In the genomic region with DNA sequence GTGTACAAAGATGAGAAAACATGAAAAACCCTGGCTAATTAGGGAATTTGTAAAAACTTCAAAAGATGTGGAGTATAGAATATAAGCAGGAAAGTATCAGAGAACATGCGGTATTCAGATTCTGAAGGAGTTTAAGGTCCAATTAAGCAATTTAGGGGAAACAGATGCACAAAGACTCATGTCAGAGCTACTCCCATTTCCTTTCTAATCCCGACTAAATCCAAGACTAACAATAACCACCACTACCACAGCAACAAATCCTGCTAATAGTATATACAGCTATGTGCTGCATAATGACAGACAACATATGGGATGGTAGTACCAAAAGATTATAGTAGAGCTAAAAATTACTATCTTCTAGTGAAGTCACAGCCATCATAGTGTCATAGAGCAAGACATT, we compare ENCODE assay signal across 24 cellular contexts.
DNase-seq lines count a peak whose midpoint lies in the region; ATAC-seq, FAIRE-seq and TF ChIP-seq lines count a peak whose summit lies in the region.
"Had no signal": no experiment of that assay in that cellular context is flagged by ENCODE, and none has a peak within 500 bp of the region (broad histone marks: within the 10 kb centered on the region; RNA-seq: fewer than 3 reads in every experiment).

No MANE protein-coding gene starts in this region.

- no peaks in the 10 kb centered on the region for H3K27me3 Mint-ChIP-seq in astrocyte (ENCODE audit: low read depth, unreplicated experiment)
- H3K27me3 Mint-ChIP-seq: B cell had no signal

- peaks cover 7% of the 10 kb centered on the region for H3K4me1 ChIP-seq in left ventricle myocardium inferior
- H3K4me1 ChIP-seq in astrocyte (ENCODE audit: insufficient read depth, low read length) = no peaks in the 10 kb centered on the region
- H3K4me1 ChIP-seq in keratinocyte (ENCODE audit: control insufficient read depth, extremely low read depth, insufficient read depth, low read length) = peaks cover 23% of the 10 kb centered on the region
- H3K4me1 ChIP-seq in trophoblast cell (ENCODE audit: control insufficient read depth in 1 of 2, insufficient read depth in 2 of 2, low read length in 2 of 2) = no peaks in the 10 kb centered on the region

- no peak overlapping the region for H3K23ac ChIP-seq in trophoblast cell (ENCODE audit: low read length)

- WGBS in trophoblast cell (ENCODE audit: extremely low coverage, insufficient coverage, insufficient read length) = no CpG with 5 or more reads among the region's 2 CpGs

- H4K20me1 ChIP-seq in astrocyte (ENCODE audit: insufficient read depth, low read length) = no peaks in the 10 kb centered on the region
- no peaks in the 10 kb centered on the region for H4K20me1 ChIP-seq in keratinocyte (ENCODE audit: control insufficient read depth, extremely low read depth, insufficient read depth, low read length)

- H3K79me2 ChIP-seq in astrocyte (ENCODE audit: insufficient read depth, low read length) = no peaks in the 10 kb centered on the region
- H3K79me2 ChIP-seq in keratinocyte (ENCODE audit: control insufficient read depth, insufficient read depth, low read length) = no peaks in the 10 kb centered on the region
- H3K79me2 ChIP-seq in trophoblast cell (ENCODE audit: control insufficient read depth, insufficient read depth, low read length, poor library complexity) = no peaks in the 10 kb centered on the region

- no peak overlapping the region for H4K12ac ChIP-seq in trophoblast cell (ENCODE audit: low read depth, low read length)

- H3K36me3 ChIP-seq in left ventricle myocardium inferior (no peaks in the 10 kb centered on the region), astrocyte (ENCODE audit: insufficient read depth, low read length) (no peaks in the 10 kb centered on the region), keratinocyte (ENCODE audit: control insufficient read depth in 2 of 2, extremely low read depth in 1 of 2, insufficient read depth in 2 of 2, low read length in 2 of 2) (no peaks in the 10 kb centered on the region), trophoblast cell (ENCODE audit: control insufficient read depth in 1 of 2, insufficient read depth in 2 of 2, low read length in 2 of 2) (no peaks in the 10 kb centered on the region)
- H3K36me3 ChIP-seq: SJSA1 had no signal

- no peak overlapping the region for H2BK5ac ChIP-seq in trophoblast cell (ENCODE audit: low read depth, low read length, poor library complexity)

- H4K8ac ChIP-seq in trophoblast cell (ENCODE audit: low read depth, low read length) = no peak overlapping the region

- no peak overlapping the region for H2BK12ac ChIP-seq in trophoblast cell (ENCODE audit: low read length)

- H3K36me3 Mint-ChIP-seq in astrocyte (ENCODE audit: low read depth, unreplicated experiment) = no peaks in the 10 kb centered on the region
- H3K36me3 Mint-ChIP-seq: CD14-positive monocyte had no signal

- no peak overlapping the region for H2AK5ac ChIP-seq in trophoblast cell (ENCODE audit: low read length)

- H3K4me2 ChIP-seq in astrocyte (ENCODE audit: low read length) (no peak overlapping the region), keratinocyte (ENCODE audit: control insufficient read depth, extremely low read depth, insufficient read depth, low read depth, low read length) (no peak overlapping the region), trophoblast cell (ENCODE audit: low read length) (no peak overlapping the region)

- H3K4me3 Mint-ChIP-seq in astrocyte (ENCODE audit: unreplicated experiment) = no peak overlapping the region
- H3K4me3 Mint-ChIP-seq: B cell, CD14-positive monocyte had no signal

- no peak overlapping the region for H3K14ac ChIP-seq in trophoblast cell (ENCODE audit: low read length)

- no peaks in the 10 kb centered on the region for H3K9me1 ChIP-seq in keratinocyte (ENCODE audit: control insufficient read depth, extremely low read depth, insufficient read depth, low read length)

- H3K27me3 ChIP-seq in left ventricle myocardium inferior (ENCODE audit: low read depth) (no peaks in the 10 kb centered on the region), astrocyte (ENCODE audit: insufficient read depth, low read length) (no peaks in the 10 kb centered on the region), keratinocyte (ENCODE audit: control insufficient read depth, extremely low read depth, insufficient read depth, low read length) (no peaks in the 10 kb centered on the region), trophoblast cell (ENCODE audit: insufficient read depth, low read length) (no peaks in the 10 kb centered on the region)
- H3K27me3 ChIP-seq: SJSA1 had no signal

- peaks cover under 1% of the 10 kb centered on the region for H3K9me3 ChIP-seq in left ventricle myocardium inferior (replicated peaks)
- no peaks in the 10 kb centered on the region for H3K9me3 ChIP-seq in astrocyte (ENCODE audit: insufficient read depth, low read depth, low read length)
- H3K9me3 ChIP-seq in keratinocyte (ENCODE audit: control insufficient read depth, low read depth, low read length) = no peaks in the 10 kb centered on the region
- no peaks in the 10 kb centered on the region for H3K9me3 ChIP-seq in trophoblast cell (ENCODE audit: insufficient read depth, low read depth, low read length)
- H3K9me3 ChIP-seq: SJSA1 had no signal

- no peak overlapping the region for H3K18ac ChIP-seq in trophoblast cell (ENCODE audit: low read length)

- TF ChIP-seq CTCF in left ventricle myocardium inferior (IDR thresholded peaks at IDR 0.05; ENCODE audit: borderline replicate concordance) (no peak), astrocyte (IDR thresholded peaks at IDR 0.05; ENCODE audit: insufficient read depth, low read depth, low read length) (no peak), keratinocyte (optimal IDR thresholded peaks at IDR 0.05 in 1 of 3, IDR thresholded peaks at IDR 0.05 in 1 of 3, conservative IDR thresholded peaks at IDR 0.05 in 1 of 3; ENCODE audit: extremely low read depth in 1 of 3, insufficient read depth in 2 of 3, low read length in 3 of 3) (no peak)

- FAIRE-seq in astrocyte (lab: Jason Lieb, UNC) (peak; percentile 9), keratinocyte (lab: Jason Lieb, UNC) (no peak)
- FAIRE-seq: GM12878, HepG2, K562, RCC 7860 had no signal

- ATAC-seq in Right ventricle myocardium inferior = no peak
- ATAC-seq: GM12878, HepG2, K562 had no signal

- no peak overlapping the region for H3K4me3 ChIP-seq in left ventricle myocardium inferior
- H3K4me3 ChIP-seq in astrocyte (ENCODE audit: insufficient read depth, low read depth, low read length) = no peak overlapping the region
- H3K4me3 ChIP-seq in keratinocyte (ENCODE audit: control insufficient read depth in 2 of 3, extremely low read depth in 1 of 3, insufficient read depth in 2 of 3, low read depth in 1 of 3, low read length in 3 of 3) = no peak overlapping the region
- H3K4me3 ChIP-seq in trophoblast cell (ENCODE audit: low read depth, low read length) = no peak overlapping the region
- H3K4me3 ChIP-seq: GM12878, K562, SJSA1 had no signal

- H3K27ac Mint-ChIP-seq in astrocyte (ENCODE audit: unreplicated experiment) = no peak overlapping the region
- H3K27ac Mint-ChIP-seq: B cell, CD14-positive monocyte had no signal

- H3K27ac ChIP-seq in left ventricle myocardium inferior (replicated peaks) (peak overlapping the region; percentile 9), astrocyte (ENCODE audit: low read depth, low read length) (no peak overlapping the region), keratinocyte (ENCODE audit: control insufficient read depth, insufficient read depth, low read length) (no peak overlapping the region), trophoblast cell (ENCODE audit: low read depth, low read length) (no peak overlapping the region)
- H3K27ac ChIP-seq: HL-60, SJSA1 had no signal

- DNase-seq in left ventricle myocardium inferior (no peak), Right ventricle myocardium inferior (ENCODE audit: missing footprints) (no peak), astrocyte (ENCODE audit: low read depth) (no peak), keratinocyte (ENCODE audit: low read depth, low spot score) (no peak), Kasumi-1 (lab: John Stamatoyannopoulos, UW) (no peak), NCI-H526 treated with DMSO at 0.1 percent for 48 hours (lab: John Stamatoyannopoulos, UW) (no peak), SK-N-DZ (ENCODE audit: low spot score) (no peak), trophoblast cell (no peak)
- DNase-seq: DND-41, H7, NCI-H1105, NCI-H146, NCI-H2029, NCI-H2227 treated with DMSO at 0.1 percent for 48 hours, NCI-H510A, OCI-M1 had no signal

- intact Hi-C loops in left ventricle myocardium inferior (cut with micrococcal nuclease) = no loop called here
- intact Hi-C loops in Right ventricle myocardium inferior (cut with DNase I) = no loop called here

- dilution Hi-C loops in keratinocyte (cut with MboI; ENCODE audit: extremely low pct_ligation_motif_present, low sequenced_read_pairs) = no loop called here

- H3K9ac ChIP-seq in astrocyte (ENCODE audit: low read length) = no peak overlapping the region
- H3K9ac ChIP-seq in keratinocyte (ENCODE audit: control insufficient read depth, extremely low read depth, insufficient read depth, low read length) = no peak overlapping the region
- H3K9ac ChIP-seq in trophoblast cell (ENCODE audit: low read length) = no peak overlapping the region

- no peak overlapping the region for H4K91ac ChIP-seq in trophoblast cell (ENCODE audit: low read depth, low read length)

- H2AFZ ChIP-seq in astrocyte (ENCODE audit: low read depth, low read length) (no peak overlapping the region), keratinocyte (ENCODE audit: control insufficient read depth, low read length) (peak overlapping the region; percentile 30), trophoblast cell (ENCODE audit: insufficient read depth, low read length, poor library complexity) (no peak overlapping the region)

- H3K79me1 ChIP-seq in trophoblast cell (ENCODE audit: low read length) = no peaks in the 10 kb centered on the region

- no peak overlapping the region for H3K4ac ChIP-seq in trophoblast cell (ENCODE audit: low read depth, low read length)

- H3K4me1 Mint-ChIP-seq in astrocyte (ENCODE audit: low read depth, unreplicated experiment) = no peaks in the 10 kb centered on the region
- H3K4me1 Mint-ChIP-seq: B cell, CD14-positive monocyte had no signal

- H2BK120ac ChIP-seq in trophoblast cell (ENCODE audit: insufficient read depth, low read length, poor library complexity) = no peak overlapping the region

- H3K9me3 Mint-ChIP-seq in astrocyte (ENCODE audit: unreplicated experiment) = no peaks in the 10 kb centered on the region
